In genomic region chr3:80060664-80061063, GRCh38 we compare ENCODE assay signal across 19 cellular contexts.
DNase-seq lines count a peak whose midpoint lies in the region; TF ChIP-seq lines count a peak whose summit lies in the region.
"Had no signal": no experiment of that assay in that cellular context is flagged by ENCODE, and none has a peak within 500 bp of the region (broad histone marks: within the 10 kb centered on the region; RNA-seq: fewer than 3 reads in every experiment).

No MANE protein-coding gene starts in this region.

- no peak overlapping the region for H3K27ac Mint-ChIP-seq in MCF 10A (ENCODE audit: low read depth, unreplicated experiment)
- H3K27ac Mint-ChIP-seq: CD4-positive, alpha-beta memory T cell; HFFc6 had no signal

- H3K27me3 ChIP-seq in mammary epithelial cell (ENCODE audit: insufficient read depth, low read length) (no peaks in the 10 kb centered on the region), fibroblast of lung (ENCODE audit: control insufficient read depth, insufficient read depth, low read length) (no peaks in the 10 kb centered on the region)
- H3K27me3 ChIP-seq: BLaER1 had no signal

- H3K36me3 ChIP-seq in mammary epithelial cell (ENCODE audit: insufficient read depth, low read length) (no peaks in the 10 kb centered on the region), fibroblast of lung (ENCODE audit: control insufficient read depth, insufficient read depth, low read length) (no peaks in the 10 kb centered on the region)
- H3K36me3 ChIP-seq: BLaER1 had no signal

- H3K27ac ChIP-seq in mammary epithelial cell (ENCODE audit: insufficient read depth, low read depth, low read length) = no peak overlapping the region
- no peak overlapping the region for H3K27ac ChIP-seq in fibroblast of lung (ENCODE audit: insufficient read depth, low read length)
- H3K27ac ChIP-seq: BLaER1 had no signal

- H2AFZ ChIP-seq in mammary epithelial cell (ENCODE audit: low read depth, low read length) = no peak overlapping the region
- H2AFZ ChIP-seq in fibroblast of lung (ENCODE audit: low read length) = no peak overlapping the region

- no peak for TF ChIP-seq CTCF in MCF 10A (IDR thresholded peaks at IDR 0.05; ENCODE audit: unreplicated experiment)
- no peak for TF ChIP-seq CTCF in mammary epithelial cell (conservative IDR thresholded peaks at IDR 0.05 in 1 of 2, IDR thresholded peaks at IDR 0.05 in 1 of 2; ENCODE audit: extremely low read depth in 1 of 2, insufficient read depth in 1 of 2, low read depth in 1 of 2, low read length in 2 of 2)
- no peak for TF ChIP-seq CTCF in astrocyte of the spinal cord (IDR thresholded peaks at IDR 0.05; ENCODE audit: low read depth, low read length)
- no peak for TF ChIP-seq CTCF in fibroblast of lung (conservative IDR thresholded peaks at IDR 0.05 in 1 of 2, IDR thresholded peaks at IDR 0.05 in 1 of 2; ENCODE audit: low read depth in 1 of 2, low read length in 2 of 2)

- no peaks in the 10 kb centered on the region for H3K4me1 ChIP-seq in mammary epithelial cell (ENCODE audit: insufficient read depth, low read length)
- H3K4me1 ChIP-seq in fibroblast of lung (ENCODE audit: control insufficient read depth, extremely low read depth, insufficient read depth, low read length) = no peaks in the 10 kb centered on the region
- H3K4me1 ChIP-seq: BLaER1 had no signal

- H3K4me2 ChIP-seq in mammary epithelial cell (ENCODE audit: insufficient read depth, low read depth, low read length) (no peak overlapping the region), fibroblast of lung (ENCODE audit: extremely low read depth, insufficient read depth, low read length) (no peak overlapping the region)
- H3K4me2 ChIP-seq: BLaER1 had no signal

- POLR2A ChIA-PET in MCF 10A (lab: Yijun Ruan, JAX) = no interaction called here

- in situ Hi-C loops in mammary epithelial cell (cut with MboI; ENCODE audit: low sequenced_read_pairs in 2 of 2) (no loop called here), astrocyte of the spinal cord (cut with HindIII; ENCODE audit: low sequenced_read_pairs) (no loop called here)

- H3K4me3 ChIP-seq in mammary epithelial cell (replicated peaks in 1 of 3; ENCODE audit: insufficient read depth in 1 of 3, low read depth in 2 of 3, low read length in 3 of 3) = no peak overlapping the region
- H3K4me3 ChIP-seq in astrocyte of the spinal cord (ENCODE audit: low read depth, low read length) = no peak overlapping the region
- H3K4me3 ChIP-seq in fibroblast of lung (replicated peaks in 1 of 4; ENCODE audit: control extremely low read depth in 1 of 4, insufficient read depth in 1 of 4, low read depth in 3 of 4, low read length in 4 of 4) = no peak overlapping the region
- H3K4me3 ChIP-seq in skeletal muscle cell (ENCODE audit: low read depth, low read length) = no peak overlapping the region
- H3K4me3 ChIP-seq: BLaER1 had no signal

- peak; percentile 4 for DNase-seq in MCF 10A (ENCODE audit: unreplicated experiment)
- no peak for DNase-seq in mammary epithelial cell
- peak; percentile 16 for DNase-seq in astrocyte of the spinal cord (ENCODE audit: low read depth, low spot score)
- peak; percentile 10 to 34 for DNase-seq in fibroblast of lung (ENCODE audit: low read depth in 2 of 2)
- peak; percentile 4 for DNase-seq in skeletal muscle cell (ENCODE audit: low read depth)
- no peak for DNase-seq in NCI-H226
- no peak for DNase-seq in middle frontal gyrus (ENCODE audit: extremely low spot score, low spot score)
- DNase-seq in NCI-H345 treated with DMSO at 0.1 percent for 48 hours (lab: John Stamatoyannopoulos, UW; ENCODE audit: unreplicated experiment) = no peak
- DNase-seq: 8988T; CD4-positive, alpha-beta memory T cell; H7; HFFc6; KBM-7; NCI-H1048; NCI-H1436; NCI-H1930; NCI-H446; SHP77 had no signal

- no peaks in the 10 kb centered on the region for H3K36me3 Mint-ChIP-seq in MCF 10A (ENCODE audit: insufficient read depth, unreplicated experiment)
- H3K36me3 Mint-ChIP-seq: CD4-positive, alpha-beta memory T cell had no signal

- WGBS in mammary epithelial cell (ENCODE audit: low coverage, missing lambda C conversion rate) = 15% methylated on average over 1 of the region's 1 CpG

- CTCF ChIA-PET in MCF 10A (lab: Yijun Ruan, JAX) = no interaction called here
- CTCF ChIA-PET in mammary epithelial cell (lab: Charles Lee; ENCODE audit: low non-redundant PET) = no interaction called here

- H3K4me1 Mint-ChIP-seq in MCF 10A (ENCODE audit: insufficient read depth, unreplicated experiment) = no peaks in the 10 kb centered on the region
- H3K4me1 Mint-ChIP-seq: CD4-positive, alpha-beta memory T cell had no signal

- no peaks in the 10 kb centered on the region for H3K9me3 Mint-ChIP-seq in MCF 10A (ENCODE audit: unreplicated experiment)

- BruUV-seq in MCF 10A (replicated peaks; lab: Mats Ljungman, UMichigan) (no TSS peak), mammary epithelial cell (replicated peaks; lab: Mats Ljungman, UMichigan) (no TSS peak)

- intact Hi-C loops in MCF 10A (cut with micrococcal nuclease) = loop anchor here (5.0 kb wide), 1 partner anchor 627 kb away; no protein-coding TSS in a partner anchor
- intact Hi-C loops in mammary epithelial cell (cut with micrococcal nuclease) = no loop called here

- H3K27me3 Mint-ChIP-seq in MCF 10A (ENCODE audit: insufficient read depth, unreplicated experiment) = no peaks in the 10 kb centered on the region
- H3K27me3 Mint-ChIP-seq: CD4-positive, alpha-beta memory T cell had no signal

- H3K9ac ChIP-seq in mammary epithelial cell (ENCODE audit: insufficient read depth, low read length) (no peak overlapping the region), fibroblast of lung (ENCODE audit: insufficient read depth, low read length) (no peak overlapping the region)
- H3K9ac ChIP-seq: BLaER1 had no signal

- H3K4me3 Mint-ChIP-seq in MCF 10A (ENCODE audit: unreplicated experiment) = no peak overlapping the region
- H3K4me3 Mint-ChIP-seq: CD4-positive, alpha-beta memory T cell; HFFc6 had no signal

- no peaks in the 10 kb centered on the region for H3K9me3 ChIP-seq in mammary epithelial cell (replicated peaks; ENCODE audit: insufficient read depth, low read length)
- H3K9me3 ChIP-seq in fibroblast of lung (ENCODE audit: control insufficient read depth, insufficient read depth, low read depth, low read length) = no peaks in the 10 kb centered on the region
- H3K9me3 ChIP-seq: BLaER1 had no signal

- no peaks in the 10 kb centered on the region for H4K20me1 ChIP-seq in mammary epithelial cell (ENCODE audit: insufficient read depth, low read length)
- H4K20me1 ChIP-seq in fibroblast of lung (ENCODE audit: control insufficient read depth, extremely low read depth, insufficient read depth, low read length) = no peaks in the 10 kb centered on the region
- H4K20me1 ChIP-seq: BLaER1 had no signal

- H3K79me2 ChIP-seq in mammary epithelial cell (ENCODE audit: insufficient read depth, low read length) (no peaks in the 10 kb centered on the region), fibroblast of lung (ENCODE audit: control insufficient read depth, insufficient read depth, low read length) (no peaks in the 10 kb centered on the region)

- dilution Hi-C loops in mammary epithelial cell (cut with HindIII; ENCODE audit: low sequenced_read_pairs) = no loop called here

Comparison
In these comparisons a context has a peak if more than half of its experiments do, and no peak if none do; other contexts are left out.
1. DNase-seq: peak in MCF 10A (single experiment), astrocyte of the spinal cord (single experiment), fibroblast of lung (2 of 2) and skeletal muscle cell (single experiment); none in mammary epithelial cell (single experiment), NCI-H226 (single experiment), middle frontal gyrus (single experiment) and NCI-H345 treated with DMSO at 0.1 percent for 48 hours (single experiment).